19 cellular contexts compared by ENCODE assay signal in genomic region chr3:15307580-15307979, GRCh38. TPM values are rescaled to one million over a fixed set of nuclear protein-coding genes. Genes with fewer than 3 reads are reported as not detected.
DNase-seq lines count a peak whose midpoint lies in the region; ATAC-seq and TF ChIP-seq lines count a peak whose summit lies in the region.
"Had no signal": no experiment of that assay in that cellular context is flagged by ENCODE, and none has a peak within 500 bp of the region (broad histone marks: within the 10 kb centered on the region; RNA-seq: fewer than 3 reads in every experiment).

No MANE protein-coding gene starts in this region.

- H3F3A ChIP-seq in SK-N-SH (replicated peaks; ENCODE audit: insufficient read depth), result peaks cover 8% of the 10 kb centered on the region

- 96 to 97% methylated on average over 11 of the region's 11 CpGs for WGBS in sigmoid colon, 2 donors
- 92% methylated on average over 7 of the region's 11 CpGs for WGBS in SK-N-SH (ENCODE audit: low lambda C conversion rate)

- TF ChIP-seq EP300 in sigmoid colon (IDR thresholded peaks at IDR 0.05) (no peak), SK-N-SH (IDR thresholded peaks at IDR 0.05; ENCODE audit: borderline replicate concordance in 1 of 2, low read depth in 1 of 2, low read length in 1 of 2) (no peak)

- no peak overlapping the region for H3K4me3 Mint-ChIP-seq in CD4-positive, alpha-beta T cell
- H3K4me3 Mint-ChIP-seq in mesothelial cell of epicardium, result no peak overlapping the region

- no peak for TF ChIP-seq POLR2A in sigmoid colon (IDR thresholded peaks at IDR 0.05)

- H3K27me3 ChIP-seq in CD4-positive, alpha-beta T cell (ENCODE audit: control insufficient read depth, insufficient read depth, low read length), result no peaks in the 10 kb centered on the region
- no peaks in the 10 kb centered on the region for H3K27me3 ChIP-seq in sigmoid colon
- no peaks in the 10 kb centered on the region for H3K27me3 ChIP-seq in SK-N-SH (ENCODE audit: insufficient read depth)

- no peak for ATAC-seq in CD4-positive, alpha-beta T cell (ENCODE audit: poor library complexity)
- ATAC-seq: HepG2 had no signal

- TF ChIP-seq RAD21 in SK-N-SH (IDR thresholded peaks at IDR 0.05; ENCODE audit: low read length), result no peak

- H3K4me3 ChIP-seq in sigmoid colon, result no peak overlapping the region
- H3K4me3 ChIP-seq in SK-N-SH (ENCODE audit: low read depth in 2 of 2, low read length in 1 of 2), result no peak overlapping the region

- no peak overlapping the region for H3K27ac ChIP-seq in CD4-positive, alpha-beta T cell (ENCODE audit: low read depth, low read length)
- H3K27ac ChIP-seq in sigmoid colon (no peak overlapping the region), SK-N-SH (ENCODE audit: low read depth in 2 of 2, low read length in 1 of 2) (no peak overlapping the region)

- peaks cover 69% of the 10 kb centered on the region for H3K4me1 Mint-ChIP-seq in CD4-positive, alpha-beta T cell (ENCODE audit: low read depth)
- peaks cover 74% of the 10 kb centered on the region for H3K4me1 Mint-ChIP-seq in mesothelial cell of epicardium

- H3K9me3 ChIP-seq in CD4-positive, alpha-beta T cell (ENCODE audit: control insufficient read depth, low read length), result no peaks in the 10 kb centered on the region
- H3K9me3 ChIP-seq in sigmoid colon (peaks cover 0 to 1% (median 0%) of the 10 kb centered on the region in 4 donors), SK-N-SH (no peaks in the 10 kb centered on the region)

- H3K27me3 Mint-ChIP-seq in CD4-positive, alpha-beta T cell, result no peaks in the 10 kb centered on the region
- no peaks in the 10 kb centered on the region for H3K27me3 Mint-ChIP-seq in mesothelial cell of epicardium (ENCODE audit: low read depth)

- H3K79me2 ChIP-seq in SK-N-SH (ENCODE audit: insufficient read depth), result no peaks in the 10 kb centered on the region; the same call in 1 of the 2 replicates

- POLR2A ChIA-PET in CD4-positive, alpha-beta T cell (lab: Charles Lee), result interaction anchor here (0.8 kb wide), 1 partner anchor 16 kb away, joined by 3 read pairs; no protein-coding TSS in a partner anchor
- POLR2A ChIA-PET in SK-N-SH (lab: Yijun Ruan, JAX), result interaction anchor here (0.6 kb wide), 1 partner anchor 27 kb away, joined by 3 read pairs; no protein-coding TSS in a partner anchor

- no peaks in the 10 kb centered on the region for H3K9me3 Mint-ChIP-seq in CD4-positive, alpha-beta T cell
- no peaks in the 10 kb centered on the region for H3K9me3 Mint-ChIP-seq in mesothelial cell of epicardium

- peak overlapping the region; percentile 33 for H3K27ac Mint-ChIP-seq in CD4-positive, alpha-beta T cell
- peak overlapping the region; percentile 80 for H3K27ac Mint-ChIP-seq in mesothelial cell of epicardium

- H3K9me2 ChIP-seq in SK-N-SH, result no peaks in the 10 kb centered on the region

- H3K4me1 ChIP-seq in sigmoid colon, result peaks cover 0 to 5% (median 0%) of the 10 kb centered on the region in 4 donors
- peaks cover 4 to 24% of the 10 kb centered on the region in 2 experiments; a peak in 3 of 4 replicates for H3K4me1 ChIP-seq in SK-N-SH (ENCODE audit: control insufficient read depth in 1 of 2, insufficient read depth in 2 of 2, low read depth in 1 of 2, low read length in 1 of 2)

- peaks cover 72% of the 10 kb centered on the region for H3K36me3 Mint-ChIP-seq in CD4-positive, alpha-beta T cell (ENCODE audit: low read depth)
- H3K36me3 Mint-ChIP-seq in mesothelial cell of epicardium, result peaks cover 15% of the 10 kb centered on the region

- intact Hi-C loops in CD4-positive, alpha-beta T cell (cut with DNase I, micrococcal nuclease), result no loop called here
- intact Hi-C loops in sigmoid colon (cut with DNase I), result no loop called here

- no peak for DNase-seq in CD4-positive, alpha-beta T cell
- DNase-seq in cerebellar cortex (ENCODE audit: low spot score) (peak; percentile 79), mesothelial cell of epicardium (ENCODE audit: low spot score in 2 of 2, unreplicated experiment in 2 of 2) (no peak), sigmoid colon (peak; percentile 62), SK-N-SH (no peak), NCI-H748 (lab: John Stamatoyannopoulos, UW; ENCODE audit: unreplicated experiment) (no peak), NCI-H1092 (lab: John Stamatoyannopoulos, UW) (no peak)
- no peak for DNase-seq in activated naive CD4-positive, alpha-beta T cell treated with Interleukin-2 at 50 U/mL for 16 hours
- DNase-seq: DND-41; GF-D8; Karpas-422; NCI-H1436; NCI-H2081 treated with DMSO at 0.1 percent for 48 hours; NCI-H226; NCI-H526 treated with DMSO at 0.1 percent for 48 hours; NK-92 treated with Interleukin-12 subunit alpha and Interleukin-12 subunit beta, amount 100 ng/mL, for 24 hours; OCI-M1; RPMI8226 had no signal

- TF ChIP-seq CTCF in CD4-positive, alpha-beta T cell (IDR thresholded peaks at IDR 0.05), result no peak
- TF ChIP-seq CTCF in mesothelial cell of epicardium (IDR thresholded peaks at IDR 0.05; ENCODE audit: unreplicated experiment), result no peak
- TF ChIP-seq CTCF in sigmoid colon (IDR thresholded peaks at IDR 0.05), result no peak
- TF ChIP-seq CTCF in SK-N-SH (IDR thresholded peaks at IDR 0.05), result no peak

- CTCF ChIA-PET in CD4-positive, alpha-beta T cell (lab: Charles Lee), result interaction anchor here (1.8 kb wide), 1 partner anchor 40 kb away, joined by 6 read pairs; no protein-coding TSS in a partner anchor
- CTCF ChIA-PET in SK-N-SH (lab: Yijun Ruan, JAX), result interaction anchor here (1.3 to 2.9 kb wide), 2 partner anchors 13 to 40 kb away, joined by 3 to 10 read pairs; no protein-coding TSS in a partner anchor

- no peak overlapping the region for H3K9ac ChIP-seq in SK-N-SH

- no peaks in the 10 kb centered on the region for H4K20me1 ChIP-seq in SK-N-SH (ENCODE audit: insufficient read depth)

- no peak overlapping the region for H3K4me2 ChIP-seq in SK-N-SH

- no peak overlapping the region for H2AFZ ChIP-seq in SK-N-SH (ENCODE audit: low read depth)

- H3K36me3 ChIP-seq in sigmoid colon (peaks cover 0 to under 1% (median 0%) of the 10 kb centered on the region in 4 donors), SK-N-SH (replicated peaks in 1 of 2; ENCODE audit: control insufficient read depth in 1 of 2, insufficient read depth in 2 of 2, low read length in 1 of 2) (peaks cover 0 to 9% of the 10 kb centered on the region in 2 experiments)

TF ChIP-seq in SK-N-SH, 30 proteins besides CTCF, POLR2A, EP300 and RAD21:
- no peak for TF ChIP-seq IRF3 (IDR thresholded peaks at IDR 0.05; ENCODE audit: low read depth, low read length)
- TF ChIP-seq RXRA (IDR thresholded peaks at IDR 0.05; ENCODE audit: borderline replicate concordance, low read depth), result no peak
- no peak for TF ChIP-seq EZH2phosphoT487 (IDR thresholded peaks at IDR 0.05; ENCODE audit: borderline replicate concordance, low read depth)
- TF ChIP-seq GATA2 (CRISPR knock-in tag; IDR thresholded peaks at IDR 0.05), result no peak
- no peak for TF ChIP-seq MEF2A (IDR thresholded peaks at IDR 0.05; ENCODE audit: borderline replicate concordance, low read depth)
- TF ChIP-seq ZBTB33 (IDR thresholded peaks at IDR 0.05; ENCODE audit: borderline replicate concordance, low read depth), result no peak
- no peak for TF ChIP-seq FOXM1 (IDR thresholded peaks at IDR 0.05; ENCODE audit: low read depth)
- no peak for TF ChIP-seq RCOR1 (IDR thresholded peaks at IDR 0.05; ENCODE audit: low read length)
- TF ChIP-seq USF1 (IDR thresholded peaks at IDR 0.05; ENCODE audit: borderline replicate concordance, low read depth), result no peak
- no peak for TF ChIP-seq TCF12 (IDR thresholded peaks at IDR 0.05)
- no peak for TF ChIP-seq NFIC (IDR thresholded peaks at IDR 0.05; ENCODE audit: borderline replicate concordance)
- no peak for TF ChIP-seq TAF1 (IDR thresholded peaks at IDR 0.05; ENCODE audit: borderline replicate concordance, low read depth, low read length)
- TF ChIP-seq SIN3A (IDR thresholded peaks at IDR 0.05; ENCODE audit: borderline replicate concordance, low read depth, low read length), result no peak

RNA-seq across cellular contexts. Expression of gene SH3BP5, which starts 24.8 kb away (rescaled TPM):
- total RNA-seq in CD4-positive, alpha-beta T cell, result 10 to 100 TPM; 16.8 to 17.7 TPM
- total RNA-seq in mesothelial cell of epicardium, result 78.7 to 88.6 TPM (median 80.5 TPM) in 3 replicates
- 10 to 100 TPM; 25.1 to 40.4 (median 31.9) TPM for total RNA-seq in sigmoid colon
- polyA plus RNA-seq in sigmoid colon, result 10 to 100 TPM in 2 of 3 donors, 1 to 10 TPM in 1; 5.5 to 31.2 (median 21.6) TPM
- polyA plus RNA-seq in SK-N-SH (2012; rRNA removed), result 29.5 and 32.3 TPM in 2 replicates
- 27.5 and 29.2 TPM in 2 replicates for polyA plus RNA-seq in SK-N-SH (2012; cell fraction: cytosol; rRNA removed)
- 33.0 and 35.2 TPM in 2 replicates for polyA plus RNA-seq in SK-N-SH (2012; cell fraction: nucleus; rRNA removed)

Comparison
In these comparisons a context has a peak if more than half of its experiments do, and no peak if none do; other contexts are left out.
1. DNase-seq: peak in cerebellar cortex (single experiment) and sigmoid colon (single experiment); none in CD4-positive, alpha-beta T cell (0 of 10), mesothelial cell of epicardium (0 of 2), SK-N-SH (single experiment), activated naive CD4-positive, alpha-beta T cell treated with Interleukin-2 at 50 U/mL for 16 hours (single experiment), NCI-H748 (single experiment) and NCI-H1092 (single experiment).